27 cellular contexts compared by ENCODE assay signal in genomic region chr11:14803846-14804245, GRCh38.
"Had no signal": no experiment of that assay in that cellular context is flagged by ENCODE, and none has a peak within 500 bp of the region (broad histone marks: within the 10 kb centered on the region; RNA-seq: fewer than 3 reads in every experiment).

No MANE protein-coding gene starts in this region.

- H3K27ac Mint-ChIP-seq: immature natural killer cell; nephron progenitor cell; stimulated activated memory B cell treated with anti-CD40 and anti-IgM and Interleukin-4, amounts not matched to agents 10 μg/mL and 1 μg/mL and 100 μg/mL, for 72 hours had no signal

- H3K9me3 Mint-ChIP-seq: stimulated activated memory B cell treated with anti-CD40 and anti-IgM and Interleukin-4, amounts not matched to agents 10 μg/mL and 1 μg/mL and 100 μg/mL, for 72 hours had no signal

- H3K9me3 ChIP-seq: esophagus squamous epithelium, lower lobe of right lung, ovary, psoas muscle, sigmoid colon, suprapubic skin, transverse colon, upper lobe of right lung, uterus had no signal

- ATAC-seq: effector memory CD8-positive, alpha-beta T cell; left ventricle myocardium superior; lower lobe of right lung; naive thymus-derived CD8-positive, alpha-beta T cell; psoas muscle; right cardiac atrium; stimulated activated memory B cell treated with anti-CD40 and anti-IgM and Interleukin-4, amounts not matched to agents 10 μg/mL and 1 μg/mL and 100 μg/mL, for 72 hours; upper lobe of right lung had no signal

- H3K4me1 ChIP-seq: esophagus squamous epithelium, lower lobe of right lung, psoas muscle, sigmoid colon, suprapubic skin, transverse colon, upper lobe of right lung, uterus had no signal

- H3K4me3 Mint-ChIP-seq: effector memory CD8-positive, alpha-beta T cell; immature natural killer cell; naive thymus-derived CD8-positive, alpha-beta T cell; nephron progenitor cell; stimulated activated memory B cell treated with anti-CD40 and anti-IgM and Interleukin-4, amounts not matched to agents 10 μg/mL and 1 μg/mL and 100 μg/mL, for 72 hours; stimulated activated naive CD8-positive, alpha-beta T cell treated with anti-CD3 and anti-CD28 coated beads, Interleukin-15, Interleukin-2, amounts not matched to agents 100 ng/mL and 50 ng/mL, for 24 hours had no signal

- FAIRE-seq: endometrium, keratinocyte had no signal

- H3K27me3 Mint-ChIP-seq: effector memory CD8-positive, alpha-beta T cell; naive thymus-derived CD8-positive, alpha-beta T cell; stimulated activated naive CD8-positive, alpha-beta T cell treated with anti-CD3 and anti-CD28 coated beads, Interleukin-15, Interleukin-2, amounts not matched to agents 100 ng/mL and 50 ng/mL, for 24 hours had no signal

- H3K4me1 Mint-ChIP-seq: immature natural killer cell; nephron progenitor cell; stimulated activated memory B cell treated with anti-CD40 and anti-IgM and Interleukin-4, amounts not matched to agents 10 μg/mL and 1 μg/mL and 100 μg/mL, for 72 hours had no signal

- H3K4me3 ChIP-seq: esophagus squamous epithelium, lower lobe of right lung, ovary, psoas muscle, sigmoid colon, suprapubic skin, transverse colon, upper lobe of right lung, uterus had no signal

- H3K27ac ChIP-seq: esophagus squamous epithelium, lower lobe of right lung, ovary, psoas muscle, sigmoid colon, suprapubic skin, transverse colon, upper lobe of right lung, uterus had no signal

- DNase-seq: cortex of kidney; effector memory CD8-positive, alpha-beta T cell; erythroblast; esophagus squamous epithelium; foreskin melanocyte; hypothalamus; immature natural killer cell; left ventricle myocardium superior; lower lobe of right lung; naive thymus-derived CD8-positive, alpha-beta T cell; nephron progenitor cell; nucleus accumbens; ovary; posterior cingulate gyrus; psoas muscle; right cardiac atrium; sigmoid colon; stimulated activated CD4-positive, alpha-beta T cell treated with anti-CD3 and anti-CD28 coated beads, Interleukin-2, amount 100 ng/mL, for 24 hours; stimulated activated CD4-positive, alpha-beta T cell treated with anti-CD3 and anti-CD28 coated beads, Interleukin-4, amount 100 ng/mL, for 24 hours; transverse colon; upper lobe of right lung; uterus had no signal
